ENCODE assay signal across 10 cellular contexts in genomic region chr3:147816770-147817169, GRCh38.
DNase-seq lines count a peak whose midpoint lies in the region; ATAC-seq, FAIRE-seq and TF ChIP-seq lines count a peak whose summit lies in the region.
"Had no signal": no experiment of that assay in that cellular context is flagged by ENCODE, and none has a peak within 500 bp of the region (broad histone marks: within the 10 kb centered on the region; RNA-seq: fewer than 3 reads in every experiment).

No MANE protein-coding gene starts in this region.

- no peaks in the 10 kb centered on the region for H3K9me3 Mint-ChIP-seq in activated CD4-positive, alpha-beta memory T cell treated with anti-CD3 and anti-CD28 coated beads, Interleukin-2, amount 10 ng/mL, durations not matched to agents 7 days and 5 days

- no peak overlapping the region for H3K27ac Mint-ChIP-seq in activated CD4-positive, alpha-beta memory T cell treated with anti-CD3 and anti-CD28 coated beads, Interleukin-2, amount 10 ng/mL, durations not matched to agents 7 days and 5 days
- H3K27ac Mint-ChIP-seq: natural killer cell had no signal

- intact Hi-C loops in sciatic nerve (cut with DNase I) = no loop called here

- TF ChIP-seq POLR2A in GM12891 (IDR thresholded peaks at IDR 0.05; ENCODE audit: low read depth, low read length) = no peak

- no peak overlapping the region for H3K4me3 Mint-ChIP-seq in activated CD4-positive, alpha-beta memory T cell treated with anti-CD3 and anti-CD28 coated beads, Interleukin-2, amount 10 ng/mL, durations not matched to agents 7 days and 5 days
- H3K4me3 Mint-ChIP-seq: natural killer cell had no signal

- H3K36me3 Mint-ChIP-seq in activated CD4-positive, alpha-beta memory T cell treated with anti-CD3 and anti-CD28 coated beads, Interleukin-2, amount 10 ng/mL, durations not matched to agents 7 days and 5 days (ENCODE audit: low read depth) = no peaks in the 10 kb centered on the region
- H3K36me3 Mint-ChIP-seq: natural killer cell had no signal

- CTCF ChIA-PET in activated CD4-positive, alpha-beta memory T cell treated with anti-CD3 and anti-CD28 coated beads, Interleukin-2, amount 10 ng/mL, durations not matched to agents 7 days and 5 days (lab: Charles Lee) = no interaction called here

- DNase-seq in GM03348 (ENCODE audit: low spot score) (peak; percentile 6), NCI-H748 treated with DMSO at 0.1 percent for 48 hours (lab: John Stamatoyannopoulos, UW) (peak; percentile 76), fibroblast of the conjunctiva (ENCODE audit: low read depth) (peak; percentile 8), sciatic nerve (ENCODE audit: low spot score) (peak; percentile 79), GM19239 (ENCODE audit: insufficient read length, low spot score) (no peak), GM12891 (ENCODE audit: insufficient read length, low spot score) (no peak)
- no peak for DNase-seq in activated CD4-positive, alpha-beta T cell treated with anti-CD3 and anti-CD28 coated beads, Interleukin-2, amount 50 U/mL, for 1 hour
- DNase-seq in activated CD4-positive, alpha-beta memory T cell treated with anti-CD3 and anti-CD28 coated beads, Interleukin-2, amount 10 ng/mL, durations not matched to agents 7 days and 5 days = no peak
- DNase-seq: natural killer cell had no signal

- FAIRE-seq in GM19239 (lab: Jason Lieb, UNC) = no peak
- no peak for FAIRE-seq in GM12891 (lab: Jason Lieb, UNC)
- FAIRE-seq: colon had no signal

- H3K4me1 Mint-ChIP-seq in activated CD4-positive, alpha-beta memory T cell treated with anti-CD3 and anti-CD28 coated beads, Interleukin-2, amount 10 ng/mL, durations not matched to agents 7 days and 5 days = no peaks in the 10 kb centered on the region
- H3K4me1 Mint-ChIP-seq: natural killer cell had no signal

- no peaks in the 10 kb centered on the region for H3K27me3 Mint-ChIP-seq in activated CD4-positive, alpha-beta memory T cell treated with anti-CD3 and anti-CD28 coated beads, Interleukin-2, amount 10 ng/mL, durations not matched to agents 7 days and 5 days

- POLR2A ChIA-PET in activated CD4-positive, alpha-beta memory T cell treated with anti-CD3 and anti-CD28 coated beads, Interleukin-2, amount 10 ng/mL, durations not matched to agents 7 days and 5 days (lab: Charles Lee) = no interaction called here

- ATAC-seq in sciatic nerve = peak; percentile 90
- ATAC-seq: natural killer cell had no signal

TF ChIP-seq in GM12891, 5 proteins besides CTCF, POLR2A, EP300 and RAD21:
- TF ChIP-seq TAF1 (IDR thresholded peaks at IDR 0.05; ENCODE audit: low read depth, low read length) (no peak), POU2F2 (IDR thresholded peaks at IDR 0.05; ENCODE audit: low read depth, low read length) (no peak), SPI1 (IDR thresholded peaks at IDR 0.05; ENCODE audit: low read depth, low read length) (no peak), POLR2AphosphoS5 (IDR thresholded peaks at IDR 0.05; ENCODE audit: low read depth, low read length) (no peak), PAX5 (IDR thresholded peaks at IDR 0.05; ENCODE audit: insufficient read depth, low read length, severe bottlenecking) (no peak)

Comparison
In these comparisons a context has a peak if more than half of its experiments do, and no peak if none do; other contexts are left out.
1. DNase-seq: peak in GM03348 (single experiment), NCI-H748 treated with DMSO at 0.1 percent for 48 hours (single experiment), fibroblast of the conjunctiva (single experiment) and sciatic nerve (single experiment); none in activated CD4-positive, alpha-beta T cell treated with anti-CD3 and anti-CD28 coated beads, Interleukin-2, amount 50 U/mL, for 1 hour (single experiment), GM19239 (single experiment), activated CD4-positive, alpha-beta memory T cell treated with anti-CD3 and anti-CD28 coated beads, Interleukin-2, amount 10 ng/mL, durations not matched to agents 7 days and 5 days (single experiment) and GM12891 (single experiment).